Comparison of ENCODE assay signal across 8 cellular contexts in the genomic region with DNA sequence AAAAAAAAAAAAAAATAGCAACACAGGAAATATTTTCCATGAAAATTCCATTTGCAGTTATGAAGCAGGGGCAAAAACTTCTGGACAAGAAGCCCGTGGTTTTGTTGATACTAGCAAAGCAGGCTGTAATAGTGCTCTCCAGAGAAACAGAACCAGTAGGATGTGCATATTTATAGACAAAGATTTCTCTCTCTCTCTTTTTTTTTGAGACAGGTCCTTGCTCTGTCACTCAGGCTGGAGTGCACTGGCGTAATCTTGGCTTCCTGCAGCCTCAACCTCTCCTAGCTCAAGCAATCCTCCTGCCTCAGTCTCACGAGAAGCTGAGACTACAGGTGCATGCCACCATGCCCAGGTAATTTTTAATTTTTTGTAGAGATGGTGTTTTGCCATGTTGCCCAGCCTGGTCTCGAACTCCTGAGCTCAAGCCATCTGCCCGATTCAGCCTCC.
DNase-seq lines count a peak whose midpoint lies in the region; ATAC-seq and TF ChIP-seq lines count a peak whose summit lies in the region.

No MANE protein-coding gene starts in this region.

- H3K27ac ChIP-seq in HCT116 (ENCODE audit: low read depth, low read length) (peak overlapping the region; percentile 92), WERI-Rb-1 (peak overlapping the region; percentile 88), left ventricle myocardium inferior (replicated peaks) (peak overlapping the region; percentile 96), smooth muscle cell (ENCODE audit: low read depth) (peak overlapping the region; percentile 99)

- H3K4me2 ChIP-seq in HCT116 (ENCODE audit: low read length) (peak overlapping the region; percentile 70), smooth muscle cell (peak overlapping the region; percentile 70)

- TF ChIP-seq RAD21 in HCT116 (IDR thresholded peaks at IDR 0.05; ENCODE audit: low read depth) = no peak

- H3K79me2 ChIP-seq in HCT116 (ENCODE audit: insufficient read depth, low read length) (no peaks in the 10 kb centered on the region), smooth muscle cell (ENCODE audit: low read depth) (no peaks in the 10 kb centered on the region)

- H3F3A ChIP-seq in smooth muscle cell (ENCODE audit: low read depth) = peaks cover 34% of the 10 kb centered on the region

- no TSS peak for BruUV-seq in HCT116 (replicated peaks; lab: Mats Ljungman, UMichigan)

- H3K4me3 ChIP-seq in HCT116 (replicated peaks in 1 of 2; ENCODE audit: low read depth in 1 of 2, low read length in 2 of 2) (no peak overlapping the region), WERI-Rb-1 (ENCODE audit: low read depth, low read length) (no peak overlapping the region), left ventricle myocardium inferior (peak overlapping the region; percentile 61), smooth muscle cell (no peak overlapping the region)

- H3K9ac ChIP-seq in HCT116 (ENCODE audit: low read length) (peak overlapping the region; percentile 48; the same call in 1 of the 2 replicates), smooth muscle cell (ENCODE audit: low read depth) (peak overlapping the region; percentile 3)

- CTCF ChIA-PET in HCT116 (lab: Charles Lee) = no interaction called here

- intact Hi-C loops in HCT116 (cut with micrococcal nuclease) = no loop called here
- intact Hi-C loops in left ventricle myocardium inferior (cut with micrococcal nuclease) = loop anchor here (5.0 kb wide), 1 partner anchor 49 kb away; no protein-coding TSS in a partner anchor

- POLR2A ChIA-PET in HCT116 (lab: Charles Lee) = interaction anchor here (1.5 to 4.2 kb wide), 4 partner anchors 12 to 48 kb away, joined by 4 to 37 read pairs (median 17); no protein-coding TSS in a partner anchor

- H3K9me3 ChIP-seq in HCT116 (ENCODE audit: control insufficient read depth in 1 of 2, insufficient read depth in 1 of 2, low read depth in 1 of 2, low read length in 2 of 2) = no peaks in the 10 kb centered on the region
- H3K9me3 ChIP-seq in WERI-Rb-1 (ENCODE audit: severe bottlenecking) = no peaks in the 10 kb centered on the region
- no peaks in the 10 kb centered on the region for H3K9me3 ChIP-seq in left ventricle myocardium inferior (replicated peaks)
- H3K9me3 ChIP-seq in smooth muscle cell (replicated peaks; ENCODE audit: low read depth) = no peaks in the 10 kb centered on the region

- H4K20me1 ChIP-seq in HCT116 (ENCODE audit: insufficient read depth) (no peaks in the 10 kb centered on the region), smooth muscle cell (ENCODE audit: low read depth) (no peaks in the 10 kb centered on the region)

- RAD21 ChIA-PET in HCT116 (lab: Charles Lee; ENCODE audit: low non-redundant PET in 1 of 2, low total read pairs in 2 of 2, uncharacterized antibody in 2 of 2, unreplicated experiment in 2 of 2) = no interaction called here

- no peaks in the 10 kb centered on the region for H3K36me3 ChIP-seq in HCT116 (ENCODE audit: control insufficient read depth in 1 of 2, insufficient read depth in 2 of 2, low read length in 2 of 2)
- no peaks in the 10 kb centered on the region for H3K36me3 ChIP-seq in WERI-Rb-1
- no peaks in the 10 kb centered on the region for H3K36me3 ChIP-seq in left ventricle myocardium inferior
- no peaks in the 10 kb centered on the region for H3K36me3 ChIP-seq in smooth muscle cell (ENCODE audit: low read depth)

- no peak for TF ChIP-seq CTCF in HCT116 (IDR thresholded peaks at IDR 0.05 in 2 of 3, conservative IDR thresholded peaks at IDR 0.05 in 1 of 3; ENCODE audit: borderline replicate concordance in 1 of 3, insufficient read depth in 1 of 3, low read depth in 2 of 3, low read length in 2 of 3)
- no peak for TF ChIP-seq CTCF in WERI-Rb-1 (IDR thresholded peaks at IDR 0.05; ENCODE audit: low read depth, low read length)
- TF ChIP-seq CTCF in left ventricle myocardium inferior (IDR thresholded peaks at IDR 0.05; ENCODE audit: borderline replicate concordance) = no peak
- no peak for TF ChIP-seq CTCF in smooth muscle cell (IDR thresholded peaks at IDR 0.05; ENCODE audit: borderline replicate concordance, insufficient read depth, poor library complexity, severe bottlenecking)

- H3K27me3 ChIP-seq in HCT116 (ENCODE audit: insufficient read depth, low read length) (no peaks in the 10 kb centered on the region), WERI-Rb-1 (ENCODE audit: insufficient read depth, low read depth, severe bottlenecking) (no peaks in the 10 kb centered on the region), left ventricle myocardium inferior (ENCODE audit: low read depth) (no peaks in the 10 kb centered on the region), smooth muscle cell (ENCODE audit: low read depth) (no peaks in the 10 kb centered on the region)

- no peak for TF ChIP-seq POLR2A in HCT116 (IDR thresholded peaks at IDR 0.05; ENCODE audit: borderline replicate concordance, extremely low read depth, insufficient read depth, insufficient read length)

- DNase-seq in HCT116 (ENCODE audit: low read depth, low spot score) (no peak), WERI-Rb-1 (no peak), left ventricle myocardium inferior (no peak), smooth muscle cell (lab: John Stamatoyannopoulos, UW; ENCODE audit: unreplicated experiment) (no peak), COLO829 (ENCODE audit: low spot score) (no peak)

- ATAC-seq in HCT116 (no peak), HG03469 (IDR thresholded peaks at IDR 0.05; ENCODE audit: unreplicated experiment) (no peak), HG03196 (IDR thresholded peaks at IDR 0.05; ENCODE audit: unreplicated experiment) (no peak), GM18867 (IDR thresholded peaks at IDR 0.05; ENCODE audit: unreplicated experiment) (no peak)

- H3K4me1 ChIP-seq in HCT116 (ENCODE audit: control insufficient read depth in 1 of 2, insufficient read depth in 2 of 2, low read length in 2 of 2) = peaks cover 26 to 32% of the 10 kb centered on the region in 2 experiments
- H3K4me1 ChIP-seq in left ventricle myocardium inferior = peaks cover 46% of the 10 kb centered on the region
- H3K4me1 ChIP-seq in smooth muscle cell (ENCODE audit: low read depth) = peaks cover 38% of the 10 kb centered on the region

- no peaks in the 10 kb centered on the region for H3K9me2 ChIP-seq in HCT116 (ENCODE audit: insufficient read depth)

- 76% methylated on average over 5 of the region's 5 CpGs for WGBS in smooth muscle cell (ENCODE audit: low lambda C conversion rate)

- H2AFZ ChIP-seq in HCT116 (ENCODE audit: low read depth, low read length, poor library complexity, severe bottlenecking) (peak overlapping the region; percentile 46), smooth muscle cell (ENCODE audit: low read depth) (peak overlapping the region; percentile 80)

TF ChIP-seq in HCT116, 20 proteins besides CTCF, POLR2A, EP300 and RAD21:
- TF ChIP-seq SRF (IDR thresholded peaks at IDR 0.05; ENCODE audit: low read depth) (no peak), JUND (IDR thresholded peaks at IDR 0.05) (no peak), YY1 (IDR thresholded peaks at IDR 0.05; ENCODE audit: extremely low read depth, insufficient replicate concordance, low read depth, low read length) (no peak), SP1 (IDR thresholded peaks at IDR 0.05; ENCODE audit: low read depth) (no peak), SIN3A (IDR thresholded peaks at IDR 0.05; ENCODE audit: low read depth) (no peak), TCF7L2 (IDR thresholded peaks at IDR 0.05; ENCODE audit: borderline replicate concordance, extremely low read depth, insufficient read depth, insufficient read length) (no peak), ZNF274 (IDR thresholded peaks at IDR 0.05; ENCODE audit: low read depth, low read length) (no peak), ZFX (IDR thresholded peaks at IDR 0.05) (no peak), CEBPB (IDR thresholded peaks at IDR 0.05; ENCODE audit: low read depth) (no peak), POLR2AphosphoS5 (IDR thresholded peaks at IDR 0.05; ENCODE audit: low read depth, low read length) (no peak)
